In the genomic region with DNA sequence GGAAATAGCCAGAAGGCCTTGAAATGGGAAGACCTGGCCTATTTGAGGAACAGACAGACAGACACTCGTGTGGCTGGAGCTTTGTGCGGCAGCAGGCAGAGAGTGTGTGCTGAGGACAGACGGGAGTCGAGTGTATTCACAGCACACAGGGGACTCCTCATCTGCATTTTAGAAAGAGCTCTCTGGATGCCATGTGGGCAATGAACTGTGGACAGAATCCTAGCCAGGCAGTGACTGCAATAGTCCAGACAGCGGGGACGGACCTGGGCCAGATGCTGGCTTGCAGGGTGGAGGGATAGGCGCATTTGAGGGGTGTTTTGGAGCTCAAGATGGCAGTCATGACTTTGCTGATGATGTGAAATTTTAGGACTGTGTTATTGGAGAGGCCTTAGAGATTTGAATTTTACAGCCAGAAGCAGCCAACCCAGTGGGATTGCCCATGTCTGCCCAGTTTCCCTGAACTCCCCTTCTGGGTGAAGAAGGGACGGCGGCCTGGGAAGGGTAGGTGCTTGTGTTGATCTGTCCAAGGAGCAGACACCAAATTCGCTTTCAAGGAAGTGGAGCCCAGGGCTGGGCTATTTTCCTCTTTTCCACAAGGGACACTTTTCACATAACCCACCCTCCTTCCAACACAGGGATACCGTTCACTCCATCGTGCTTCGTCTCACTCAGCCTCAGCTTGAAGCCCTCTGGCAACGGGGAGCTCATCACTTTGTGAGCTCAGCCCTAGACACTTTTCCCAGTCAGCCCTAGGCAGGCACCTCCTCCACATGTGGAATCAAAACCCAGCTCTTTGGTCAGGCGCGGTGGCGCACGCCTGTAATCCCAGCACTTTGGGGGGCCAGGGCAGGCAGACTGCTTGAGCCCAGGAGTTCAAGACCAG, we compare ENCODE assay signal across 8 cellular contexts. TPM values are rescaled to one million over a fixed set of nuclear protein-coding genes. Genes with fewer than 3 reads are reported as not detected.
DNase-seq lines count a peak whose midpoint lies in the region; ATAC-seq and TF ChIP-seq lines count a peak whose summit lies in the region.

No MANE protein-coding gene starts in this region.

- no peak for TF ChIP-seq POLR2A in uterus (IDR thresholded peaks at IDR 0.05)

- no peaks in the 10 kb centered on the region for H3K9me3 ChIP-seq in left ventricle myocardium inferior (replicated peaks)
- no peaks in the 10 kb centered on the region for H3K9me3 ChIP-seq in lower lobe of right lung
- H3K9me3 ChIP-seq in uterus = no peaks in the 10 kb centered on the region

- DNase-seq in left ventricle myocardium inferior (no peak), left ventricle myocardium superior (no peak), astrocyte of the hippocampus (ENCODE audit: low read depth, low spot score) (peak; percentile 75), lower lobe of right lung (no peak), uterus (no peak), NCI-H524 treated with DMSO at 0.1 percent for 48 hours (lab: John Stamatoyannopoulos, UW) (no peak), NCI-H1436 treated with DMSO at 0.1 percent for 48 hours (lab: John Stamatoyannopoulos, UW) (no peak), GM20000 (ENCODE audit: low spot score) (no peak)

- peaks cover 17% of the 10 kb centered on the region for H3K4me1 ChIP-seq in left ventricle myocardium inferior
- peaks cover 18% of the 10 kb centered on the region for H3K4me1 ChIP-seq in lower lobe of right lung
- H3K4me1 ChIP-seq in uterus = no peaks in the 10 kb centered on the region

- intact Hi-C loops in left ventricle myocardium inferior (cut with micrococcal nuclease) (no loop called here), left ventricle myocardium superior (cut with micrococcal nuclease) (no loop called here), lower lobe of right lung (cut with DNase I) (no loop called here), uterus (cut with DNase I; ENCODE audit: low total_unique reads) (no loop called here)

- H3K27ac ChIP-seq in left ventricle myocardium inferior (replicated peaks) (peak overlapping the region; percentile 79), lower lobe of right lung (peak overlapping the region; percentile 79), uterus (peak overlapping the region; percentile 77 to 91)

- H3K27me3 ChIP-seq in left ventricle myocardium inferior (ENCODE audit: low read depth) (no peaks in the 10 kb centered on the region), lower lobe of right lung (ENCODE audit: low read depth) (peaks cover 4% of the 10 kb centered on the region), uterus (no peaks in the 10 kb centered on the region)

- H3K36me3 ChIP-seq in left ventricle myocardium inferior (no peaks in the 10 kb centered on the region), lower lobe of right lung (no peaks in the 10 kb centered on the region), uterus (no peaks in the 10 kb centered on the region)

- no peak for ATAC-seq in left ventricle myocardium superior
- ATAC-seq in lower lobe of right lung = no peak

- TF ChIP-seq CTCF in left ventricle myocardium inferior (IDR thresholded peaks at IDR 0.05; ENCODE audit: borderline replicate concordance) (no peak), lower lobe of right lung (IDR thresholded peaks at IDR 0.05) (no peak), uterus (IDR thresholded peaks at IDR 0.05) (no peak), GM20000 (IDR thresholded peaks at IDR 0.05; ENCODE audit: extremely low read depth, missing control alignments) (no peak)

- no peak overlapping the region for H3K4me3 ChIP-seq in left ventricle myocardium inferior
- H3K4me3 ChIP-seq in lower lobe of right lung = no peak overlapping the region
- H3K4me3 ChIP-seq in uterus = no peak overlapping the region

RNA-seq across cellular contexts. Expression of a gene that starts 43.8 kb away (rescaled TPM):
- total RNA-seq in left ventricle myocardium inferior = 0.38 TPM
- total RNA-seq in left ventricle myocardium superior = 0.52 TPM
- total RNA-seq in lower lobe of right lung = 1.8 TPM
- total RNA-seq in uterus = 1 to 10 TPM in 3 of 4 donors, under 1 TPM in 1; under 0.01 to 3.9 (median 2.2) TPM

RNA-seq across cellular contexts. Expression of a gene that starts 50.9 kb away (rescaled TPM):
- total RNA-seq in left ventricle myocardium inferior (not detected), left ventricle myocardium superior (not detected), lower lobe of right lung (not detected), uterus (not detected)
